15 cellular contexts compared by ENCODE assay signal in genomic region chr17:40157972-40158371, GRCh38. TPM values are rescaled to one million over a fixed set of nuclear protein-coding genes. Genes with fewer than 3 reads are reported as not detected.
A peak's percentile ranks its signal among the peaks of the same experiment; 100 is the strongest.
DNase-seq lines count a peak whose midpoint lies in the region; ATAC-seq and TF ChIP-seq lines count a peak whose summit lies in the region.
"Had no signal": no experiment of that assay in that cellular context is flagged by ENCODE, and none has a peak within 500 bp of the region (broad histone marks: within the 10 kb centered on the region; RNA-seq: fewer than 3 reads in every experiment).

No MANE protein-coding gene starts in this region.

- H3K4me3 Mint-ChIP-seq in natural killer cell (no peak overlapping the region), T-helper 17 cell (no peak overlapping the region)
- no peak overlapping the region for H3K4me3 Mint-ChIP-seq in natural killer cell treated with Interleukin-12 subunit alpha and Interleukin-12 subunit beta and Interleukin-15 and Interleukin-18, amount 100 ng/mL, for 72 hours

- intact Hi-C loops in natural killer cell (cut with micrococcal nuclease) = no loop called here

- no peak for DNase-seq in natural killer cell
- no peak for DNase-seq in natural killer cell treated with Interleukin-12 subunit alpha and Interleukin-12 subunit beta and Interleukin-15 and Interleukin-18, amount 100 ng/mL, for 72 hours (ENCODE audit: low spot score)
- DNase-seq in T-helper 17 cell = no peak
- peak; percentile 17 for DNase-seq in fibroblast of peridontal ligament (ENCODE audit: extremely low read depth)
- DNase-seq in RPMI8226 = no peak
- DNase-seq in kidney tubule cell (ENCODE audit: low spot score) = no peak
- DNase-seq in DMS114 treated with DMSO at 0.1 percent for 48 hours (lab: John Stamatoyannopoulos, UW; ENCODE audit: unreplicated experiment) = no peak
- DNase-seq: activated CD8-positive, alpha-beta memory T cell treated with anti-CD3 and anti-CD28 coated beads, Interleukin-2, amount 50 U/mL, for 48 hours; effector CD4-positive, alpha-beta T cell; glutamatergic neuron; NCI-H1417; NCI-H345; stimulated activated CD4-positive, alpha-beta T cell treated with anti-CD3 and anti-CD28 coated beads, Interleukin-2, amount 100 ng/mL, for 24 hours had no signal

- peaks cover 0 to 20% of the 10 kb centered on the region in 2 donors for H3K4me1 Mint-ChIP-seq in natural killer cell
- peaks cover 11 to 20% of the 10 kb centered on the region in 2 donors for H3K4me1 Mint-ChIP-seq in natural killer cell treated with Interleukin-12 subunit alpha and Interleukin-12 subunit beta and Interleukin-15 and Interleukin-18, amount 100 ng/mL, for 72 hours (ENCODE audit: low read depth in 2 of 2)
- H3K4me1 Mint-ChIP-seq in T-helper 17 cell = peaks cover 19% of the 10 kb centered on the region

- no peak for TF ChIP-seq CTCF in natural killer cell (IDR thresholded peaks at IDR 0.05)

- ATAC-seq in natural killer cell = no peak
- ATAC-seq in natural killer cell treated with Interleukin-12 subunit alpha and Interleukin-12 subunit beta and Interleukin-15 and Interleukin-18, amount 100 ng/mL, for 72 hours = no peak
- no peak for ATAC-seq in T-helper 17 cell
- ATAC-seq in GM18502 (IDR thresholded peaks at IDR 0.05; ENCODE audit: poor library complexity, unreplicated experiment) = no peak

- peaks cover 13% of the 10 kb centered on the region for H3K36me3 Mint-ChIP-seq in natural killer cell
- peaks cover 20% of the 10 kb centered on the region for H3K36me3 Mint-ChIP-seq in natural killer cell treated with Interleukin-12 subunit alpha and Interleukin-12 subunit beta and Interleukin-15 and Interleukin-18, amount 100 ng/mL, for 72 hours
- peaks cover 5% of the 10 kb centered on the region for H3K36me3 Mint-ChIP-seq in T-helper 17 cell (ENCODE audit: low read depth)

- H3K9me3 Mint-ChIP-seq in natural killer cell = no peaks in the 10 kb centered on the region
- no peaks in the 10 kb centered on the region for H3K9me3 Mint-ChIP-seq in natural killer cell treated with Interleukin-12 subunit alpha and Interleukin-12 subunit beta and Interleukin-15 and Interleukin-18, amount 100 ng/mL, for 72 hours

- H3K27me3 Mint-ChIP-seq in natural killer cell (ENCODE audit: low read depth in 2 of 2) (no peaks in the 10 kb centered on the region), T-helper 17 cell (no peaks in the 10 kb centered on the region)
- no peaks in the 10 kb centered on the region for H3K27me3 Mint-ChIP-seq in natural killer cell treated with Interleukin-12 subunit alpha and Interleukin-12 subunit beta and Interleukin-15 and Interleukin-18, amount 100 ng/mL, for 72 hours

- no peaks in the 10 kb centered on the region for H3K9me3 ChIP-seq in T-helper 17 cell (ENCODE audit: control insufficient read depth, low read length, poor library complexity, severe bottlenecking)
- H3K9me3 ChIP-seq: BLaER1 had no signal

- H3K27ac Mint-ChIP-seq in natural killer cell = peak overlapping the region; percentile 4 to 80
- peak overlapping the region in 1 of 2 donors; percentile 52 for H3K27ac Mint-ChIP-seq in natural killer cell treated with Interleukin-12 subunit alpha and Interleukin-12 subunit beta and Interleukin-15 and Interleukin-18, amount 100 ng/mL, for 72 hours
- H3K27ac Mint-ChIP-seq in T-helper 17 cell = peak overlapping the region; percentile 45

RNA-seq across cellular contexts. Expression of gene CASC3, which starts 17.6 kb away (rescaled TPM):
- total RNA-seq in natural killer cell (100 to 1,000 TPM; 178 to 213 (median 187) TPM), T-helper 17 cell (100 to 1,000 TPM; 168 to 176 TPM)
- total RNA-seq in natural killer cell treated with Interleukin-12 subunit alpha and Interleukin-12 subunit beta and Interleukin-15 and Interleukin-18, amount 100 ng/mL, for 72 hours = 100 to 1,000 TPM in 1 of 2 donors, 10 to 100 TPM in 1; 83.1 to 101 TPM

RNA-seq across cellular contexts. Expression of gene RAPGEFL1, which starts 19.3 kb away (rescaled TPM):
- total RNA-seq in natural killer cell (1 to 10 TPM; 4.7 to 9.0 (median 6.7) TPM), T-helper 17 cell (10 to 100 TPM in 1 of 2 donors, 1 to 10 TPM in 1; 6.9 to 10.5 TPM)
- 10 to 100 TPM in 1 of 2 donors, 1 to 10 TPM in 1; 5.9 to 17.2 TPM for total RNA-seq in natural killer cell treated with Interleukin-12 subunit alpha and Interleukin-12 subunit beta and Interleukin-15 and Interleukin-18, amount 100 ng/mL, for 72 hours

RNA-seq across cellular contexts. Expression of gene MSL1, which starts 36.2 kb away (rescaled TPM):
- total RNA-seq in natural killer cell (100 to 1,000 TPM in 2 of 3 donors, 10 to 100 TPM in 1; 99.0 to 124 (median 110) TPM), T-helper 17 cell (100 to 1,000 TPM; 101 to 106 TPM)
- total RNA-seq in natural killer cell treated with Interleukin-12 subunit alpha and Interleukin-12 subunit beta and Interleukin-15 and Interleukin-18, amount 100 ng/mL, for 72 hours = 100 to 1,000 TPM in 1 of 2 donors, 10 to 100 TPM in 1; 79.8 to 102 TPM

RNA-seq across cellular contexts. Expression of gene NR1D1, which starts 57.6 kb away (rescaled TPM):
- total RNA-seq in natural killer cell (10 to 100 TPM in 1 of 3 donors, 1 to 10 TPM in 2; 8.8 to 10.1 (median 9.9) TPM), T-helper 17 cell (100 to 1,000 TPM; 102 to 145 TPM)
- total RNA-seq in natural killer cell treated with Interleukin-12 subunit alpha and Interleukin-12 subunit beta and Interleukin-15 and Interleukin-18, amount 100 ng/mL, for 72 hours = 1 to 10 TPM; 1.4 to 5.4 TPM
